ENCODE assay signal across 9 cellular contexts in the genomic region with DNA sequence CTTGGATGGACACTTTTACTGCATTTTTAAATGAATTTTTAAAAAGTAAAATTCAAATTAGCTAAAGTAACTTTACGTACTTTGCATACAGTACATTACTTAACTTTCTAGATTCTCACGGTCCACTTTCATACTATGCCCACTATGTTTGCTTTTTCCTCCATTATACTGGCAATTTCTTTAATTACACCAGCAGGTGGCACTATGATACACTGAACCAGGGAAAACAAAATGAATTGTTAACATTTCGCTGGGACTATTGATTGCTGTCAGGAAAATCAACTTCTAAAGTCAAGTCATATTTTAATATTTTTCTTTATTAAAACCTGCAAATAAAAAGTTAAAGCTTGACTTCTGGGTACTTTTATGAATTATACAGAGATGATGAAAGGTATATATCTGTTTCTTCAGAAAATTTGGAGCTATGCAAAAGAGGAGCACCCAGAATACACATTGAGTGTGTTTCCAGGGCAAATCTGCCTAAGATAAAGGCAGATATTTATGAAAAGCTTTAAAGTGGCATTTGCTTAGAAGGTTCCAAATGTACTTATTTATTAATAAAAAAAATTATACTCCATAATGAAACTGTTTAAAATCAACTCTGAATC. TPM values are rescaled to one million over a fixed set of nuclear protein-coding genes. Genes with fewer than 3 reads are reported as not detected.
A peak's percentile ranks its signal among the peaks of the same experiment; 100 is the strongest.
DNase-seq lines count a peak whose midpoint lies in the region; ATAC-seq and TF ChIP-seq lines count a peak whose summit lies in the region.
"Had no signal": no experiment of that assay in that cellular context is flagged by ENCODE, and none has a peak within 500 bp of the region (broad histone marks: within the 10 kb centered on the region; RNA-seq: fewer than 3 reads in every experiment).

No MANE protein-coding gene starts in this region.

- H3K4me1 Mint-ChIP-seq in activated CD4-positive, alpha-beta memory T cell treated with anti-CD3 and anti-CD28 coated beads for 36 hours (ENCODE audit: low read depth) = peaks cover 2% of the 10 kb centered on the region
- H3K4me1 Mint-ChIP-seq in activated T-helper 2 cell treated with anti-CD3 and anti-CD28 coated beads, Interferon-gamma antibody, Interleukin-2, Interleukin-4, amounts not matched to agents 10 μg/mL and 5 μg/mL and 100 μg/mL, durations not matched to agents 14 hours and 24 hours and 36 hours (ENCODE audit: low read depth) = peaks cover 6% of the 10 kb centered on the region
- H3K4me1 Mint-ChIP-seq: activated naive CD4-positive, alpha-beta T cell treated with anti-CD3 and anti-CD28 coated beads, Interleukin-2, amount 50 U/mL, for 24 hours had no signal

- no peak overlapping the region for H3K9ac ChIP-seq in mammary epithelial cell (ENCODE audit: insufficient read depth, low read length)

- H3K27ac Mint-ChIP-seq in activated CD4-positive, alpha-beta memory T cell treated with anti-CD3 and anti-CD28 coated beads for 36 hours = no peak overlapping the region
- H3K27ac Mint-ChIP-seq in activated T-helper 2 cell treated with anti-CD3 and anti-CD28 coated beads, Interferon-gamma antibody, Interleukin-2, Interleukin-4, amounts not matched to agents 10 μg/mL and 5 μg/mL and 100 μg/mL, durations not matched to agents 14 hours and 24 hours and 36 hours = no peak overlapping the region
- H3K27ac Mint-ChIP-seq: activated naive CD4-positive, alpha-beta T cell treated with anti-CD3 and anti-CD28 coated beads, Interleukin-2, amount 50 U/mL, for 24 hours had no signal

- ATAC-seq in GM18909 (IDR thresholded peaks at IDR 0.05; ENCODE audit: poor library complexity, unreplicated experiment) (peak; percentile 90), HG03139 (IDR thresholded peaks at IDR 0.05; ENCODE audit: unreplicated experiment) (peak; percentile 69)

- intact Hi-C loops in mammary epithelial cell (cut with micrococcal nuclease) = loop anchor here (1.0 to 5.0 kb wide), 3 partner anchors 206 to 884 kb away; no protein-coding TSS in a partner anchor
- intact Hi-C loops in activated CD4-positive, alpha-beta memory T cell treated with anti-CD3 and anti-CD28 coated beads for 36 hours (cut with micrococcal nuclease) = loop anchor here (1.0 to 2.0 kb wide), 4 partner anchors 52 to 707 kb away; no protein-coding TSS in a partner anchor
- intact Hi-C loops in activated T-helper 2 cell treated with anti-CD3 and anti-CD28 coated beads, Interferon-gamma antibody, Interleukin-2, Interleukin-4, amounts not matched to agents 10 μg/mL and 5 μg/mL and 100 μg/mL, durations not matched to agents 14 hours and 24 hours and 36 hours (cut with micrococcal nuclease) = loop anchor here (1.0 to 10.0 kb wide), 3 partner anchors 53 to 707 kb away; no protein-coding TSS in a partner anchor

- dilution Hi-C loops in mammary epithelial cell (cut with HindIII; ENCODE audit: low sequenced_read_pairs) = no loop called here

- DNase-seq in DMS153 treated with DMSO at 0.1 percent for 48 hours (lab: John Stamatoyannopoulos, UW; ENCODE audit: unreplicated experiment) = peak; percentile 86
- peak; percentile 1 for DNase-seq in NCI-H524 treated with DMSO at 0.1 percent for 48 hours (lab: John Stamatoyannopoulos, UW)
- DNase-seq in mammary epithelial cell = peak; percentile 22
- peak; percentile 52 to 61 for DNase-seq in lung microvascular endothelial cell (ENCODE audit: low read depth in 2 of 2)
- no peak for DNase-seq in activated CD4-positive, alpha-beta memory T cell treated with anti-CD3 and anti-CD28 coated beads for 36 hours
- no peak for DNase-seq in activated T-helper 2 cell treated with anti-CD3 and anti-CD28 coated beads, Interferon-gamma antibody, Interleukin-2, Interleukin-4, amounts not matched to agents 10 μg/mL and 5 μg/mL and 100 μg/mL, durations not matched to agents 14 hours and 24 hours and 36 hours (ENCODE audit: low spot score)

- H3K4me2 ChIP-seq in mammary epithelial cell (ENCODE audit: insufficient read depth, low read depth, low read length) = no peak overlapping the region

- H3K27me3 Mint-ChIP-seq in activated CD4-positive, alpha-beta memory T cell treated with anti-CD3 and anti-CD28 coated beads for 36 hours = peaks cover 5% of the 10 kb centered on the region
- H3K27me3 Mint-ChIP-seq in activated T-helper 2 cell treated with anti-CD3 and anti-CD28 coated beads, Interferon-gamma antibody, Interleukin-2, Interleukin-4, amounts not matched to agents 10 μg/mL and 5 μg/mL and 100 μg/mL, durations not matched to agents 14 hours and 24 hours and 36 hours (ENCODE audit: low read depth) = no peaks in the 10 kb centered on the region
- H3K27me3 Mint-ChIP-seq: activated naive CD4-positive, alpha-beta T cell treated with anti-CD3 and anti-CD28 coated beads, Interleukin-2, amount 50 U/mL, for 24 hours had no signal

- peaks cover 2% of the 10 kb centered on the region for H3K9me3 Mint-ChIP-seq in activated CD4-positive, alpha-beta memory T cell treated with anti-CD3 and anti-CD28 coated beads for 36 hours
- H3K9me3 Mint-ChIP-seq in activated T-helper 2 cell treated with anti-CD3 and anti-CD28 coated beads, Interferon-gamma antibody, Interleukin-2, Interleukin-4, amounts not matched to agents 10 μg/mL and 5 μg/mL and 100 μg/mL, durations not matched to agents 14 hours and 24 hours and 36 hours = no peaks in the 10 kb centered on the region
- H3K9me3 Mint-ChIP-seq: activated naive CD4-positive, alpha-beta T cell treated with anti-CD3 and anti-CD28 coated beads, Interleukin-2, amount 50 U/mL, for 24 hours had no signal

- in situ Hi-C loops in mammary epithelial cell (cut with MboI; ENCODE audit: low sequenced_read_pairs in 2 of 2) = no loop called here

- H3K4me3 ChIP-seq in mammary epithelial cell (replicated peaks in 1 of 3; ENCODE audit: insufficient read depth in 1 of 3, low read depth in 2 of 3, low read length in 3 of 3) = no peak overlapping the region

- H4K20me1 ChIP-seq in mammary epithelial cell (ENCODE audit: insufficient read depth, low read length) = no peaks in the 10 kb centered on the region

- H3K27ac ChIP-seq in mammary epithelial cell (ENCODE audit: insufficient read depth, low read depth, low read length) = no peak overlapping the region

- BruUV-seq in mammary epithelial cell (replicated peaks; lab: Mats Ljungman, UMichigan) = no TSS peak

- no peaks in the 10 kb centered on the region for H3K9me3 ChIP-seq in mammary epithelial cell (replicated peaks; ENCODE audit: insufficient read depth, low read length)

- H3K36me3 Mint-ChIP-seq in activated CD4-positive, alpha-beta memory T cell treated with anti-CD3 and anti-CD28 coated beads for 36 hours = no peaks in the 10 kb centered on the region
- H3K36me3 Mint-ChIP-seq in activated T-helper 2 cell treated with anti-CD3 and anti-CD28 coated beads, Interferon-gamma antibody, Interleukin-2, Interleukin-4, amounts not matched to agents 10 μg/mL and 5 μg/mL and 100 μg/mL, durations not matched to agents 14 hours and 24 hours and 36 hours (ENCODE audit: low read depth) = no peaks in the 10 kb centered on the region
- H3K36me3 Mint-ChIP-seq: activated naive CD4-positive, alpha-beta T cell treated with anti-CD3 and anti-CD28 coated beads, Interleukin-2, amount 50 U/mL, for 24 hours had no signal

- no peaks in the 10 kb centered on the region for H3K4me1 ChIP-seq in mammary epithelial cell (ENCODE audit: insufficient read depth, low read length)

- H3K4me3 Mint-ChIP-seq in activated CD4-positive, alpha-beta memory T cell treated with anti-CD3 and anti-CD28 coated beads for 36 hours = no peak overlapping the region
- no peak overlapping the region for H3K4me3 Mint-ChIP-seq in activated T-helper 2 cell treated with anti-CD3 and anti-CD28 coated beads, Interferon-gamma antibody, Interleukin-2, Interleukin-4, amounts not matched to agents 10 μg/mL and 5 μg/mL and 100 μg/mL, durations not matched to agents 14 hours and 24 hours and 36 hours (ENCODE audit: low read depth)
- H3K4me3 Mint-ChIP-seq: activated naive CD4-positive, alpha-beta T cell treated with anti-CD3 and anti-CD28 coated beads, Interleukin-2, amount 50 U/mL, for 24 hours had no signal

- WGBS in mammary epithelial cell (ENCODE audit: low coverage, missing lambda C conversion rate) = 3% methylated on average over 3 of the region's 3 CpGs

- POLR2A ChIA-PET in activated CD4-positive, alpha-beta memory T cell treated with anti-CD3 and anti-CD28 coated beads for 36 hours (lab: Charles Lee) = no interaction called here

- CTCF ChIA-PET in mammary epithelial cell (lab: Charles Lee; ENCODE audit: low non-redundant PET) = interaction anchor here (0.5 kb wide), 1 partner anchor 16 kb away, joined by 3 read pairs; no protein-coding TSS in a partner anchor
- CTCF ChIA-PET in activated CD4-positive, alpha-beta memory T cell treated with anti-CD3 and anti-CD28 coated beads for 36 hours (lab: Charles Lee) = interaction anchor here (0.6 to 2.7 kb wide), 36 partner anchors 11 to 834 kb away, joined by 3 to 37 read pairs (median 4); no protein-coding TSS in a partner anchor

- no peaks in the 10 kb centered on the region for H3K36me3 ChIP-seq in mammary epithelial cell (ENCODE audit: insufficient read depth, low read length)

- TF ChIP-seq CTCF in mammary epithelial cell (conservative IDR thresholded peaks at IDR 0.05 in 1 of 2, IDR thresholded peaks at IDR 0.05 in 1 of 2; ENCODE audit: extremely low read depth in 1 of 2, insufficient read depth in 1 of 2, low read depth in 1 of 2, low read length in 2 of 2) = peak; percentile 62 to 66

- H2AFZ ChIP-seq in mammary epithelial cell (ENCODE audit: low read depth, low read length) = no peak overlapping the region

- peaks cover 4% of the 10 kb centered on the region for H3K27me3 ChIP-seq in mammary epithelial cell (ENCODE audit: insufficient read depth, low read length)

- H3K79me2 ChIP-seq in mammary epithelial cell (ENCODE audit: insufficient read depth, low read length) = no peaks in the 10 kb centered on the region

RNA-seq across cellular contexts. Expression of gene POU1F1, which starts 21.8 kb away (rescaled TPM):
- total RNA-seq in mammary epithelial cell = not detected
- polyA plus RNA-seq in mammary epithelial cell = not detected
- not detected for polyA minus RNA-seq in mammary epithelial cell
- not detected in 2 replicates for total RNA-seq in lung microvascular endothelial cell
- not detected for total RNA-seq in activated CD4-positive, alpha-beta memory T cell treated with anti-CD3 and anti-CD28 coated beads for 36 hours
- not detected in 2 replicates for total RNA-seq in activated T-helper 2 cell treated with anti-CD3 and anti-CD28 coated beads, Interferon-gamma antibody, Interleukin-2, Interleukin-4, amounts not matched to agents 10 μg/mL and 5 μg/mL and 100 μg/mL, durations not matched to agents 14 hours and 24 hours and 36 hours

Comparison
In these comparisons a context has a peak if more than half of its experiments do, and no peak if none do; other contexts are left out.
1. DNase-seq: peak in DMS153 treated with DMSO at 0.1 percent for 48 hours (single experiment), NCI-H524 treated with DMSO at 0.1 percent for 48 hours (single experiment), mammary epithelial cell (single experiment) and lung microvascular endothelial cell (2 of 2); none in activated CD4-positive, alpha-beta memory T cell treated with anti-CD3 and anti-CD28 coated beads for 36 hours (single experiment) and activated T-helper 2 cell treated with anti-CD3 and anti-CD28 coated beads, Interferon-gamma antibody, Interleukin-2, Interleukin-4, amounts not matched to agents 10 μg/mL and 5 μg/mL and 100 μg/mL, durations not matched to agents 14 hours and 24 hours and 36 hours (single experiment).